Comparison of ENCODE assay signal across 8 cellular contexts in the genomic region with DNA sequence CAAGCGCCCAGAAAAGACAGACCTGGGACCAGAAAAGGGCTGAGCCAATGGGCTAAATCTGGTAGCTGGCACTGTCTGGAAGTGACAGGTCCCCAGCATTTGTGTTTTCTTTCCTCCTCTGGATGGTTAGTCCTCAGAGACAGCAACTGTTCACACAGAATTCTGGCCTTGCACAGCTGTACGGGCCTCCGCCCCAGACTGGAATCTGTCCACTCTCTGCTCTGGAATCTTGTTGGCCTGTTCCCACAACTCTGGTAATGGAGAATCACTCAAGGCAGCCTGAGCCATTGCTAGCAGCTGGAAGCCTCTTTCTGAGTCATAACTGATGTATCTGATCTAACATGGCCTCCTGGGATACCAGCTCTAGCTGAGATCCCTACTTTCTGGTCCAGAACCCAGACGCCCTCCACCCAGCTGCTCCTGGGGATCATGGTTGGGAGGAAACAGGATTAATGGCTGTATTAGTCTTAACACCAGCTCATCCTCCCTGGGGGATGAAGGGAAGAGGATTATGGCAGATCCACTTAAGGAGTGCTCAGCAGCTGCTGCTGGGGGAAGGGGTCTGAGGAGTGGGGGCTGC. TPM values are rescaled to one million over a fixed set of nuclear protein-coding genes. Genes with fewer than 3 reads are reported as not detected.
A peak's percentile ranks its signal among the peaks of the same experiment; 100 is the strongest.
DNase-seq lines count a peak whose midpoint lies in the region; ATAC-seq and TF ChIP-seq lines count a peak whose summit lies in the region.

No MANE protein-coding gene starts in this region.

- H3K4me3 Mint-ChIP-seq in activated naive CD4-positive, alpha-beta T cell treated with anti-CD3 and anti-CD28 coated beads, Interleukin-2, amount 50 U/mL, for 24 hours, result peak overlapping the region; percentile 63

- ATAC-seq in HG03280 (IDR thresholded peaks at IDR 0.05; ENCODE audit: unreplicated experiment) (no peak), HG03159 (IDR thresholded peaks at IDR 0.05; ENCODE audit: unreplicated experiment) (no peak)

- H3K27me3 ChIP-seq in uterus, result no peaks in the 10 kb centered on the region

- peaks cover 45% of the 10 kb centered on the region for H3K4me1 Mint-ChIP-seq in activated naive CD4-positive, alpha-beta T cell treated with anti-CD3 and anti-CD28 coated beads, Interleukin-2, amount 50 U/mL, for 24 hours

- TF ChIP-seq CTCF in astrocyte of the cerebellum (IDR thresholded peaks at IDR 0.05; ENCODE audit: low read depth, low read length, missing control alignments) (no peak), lower leg skin (IDR thresholded peaks at IDR 0.05) (no peak), uterus (IDR thresholded peaks at IDR 0.05) (no peak)

- H3K27ac ChIP-seq in uterus, result peak overlapping the region; percentile 52 to 69

- WGBS in lower leg skin, 2 donors, result 37 to 38% methylated on average over 4 of the region's 4 CpGs

- in situ Hi-C loops in astrocyte of the cerebellum (cut with HindIII; ENCODE audit: low sequenced_read_pairs), result loop anchor here (5.0 to 25.0 kb wide), 2 partner anchors 63 to 128 kb away; a partner anchor contains a TSS

- H3K36me3 Mint-ChIP-seq in activated naive CD4-positive, alpha-beta T cell treated with anti-CD3 and anti-CD28 coated beads, Interleukin-2, amount 50 U/mL, for 24 hours, result peaks cover 8% of the 10 kb centered on the region

- TF ChIP-seq POLR2A in lower leg skin (IDR thresholded peaks at IDR 0.05) (no peak), uterus (IDR thresholded peaks at IDR 0.05) (no peak)

- peak overlapping the region; percentile 65 for H3K27ac Mint-ChIP-seq in activated naive CD4-positive, alpha-beta T cell treated with anti-CD3 and anti-CD28 coated beads, Interleukin-2, amount 50 U/mL, for 24 hours

- no peak overlapping the region for H3K4me3 ChIP-seq in astrocyte of the cerebellum (ENCODE audit: low read depth, low read length)
- H3K4me3 ChIP-seq in lower leg skin (ENCODE audit: low read depth, poor library complexity, severe bottlenecking), result no peak overlapping the region
- no peak overlapping the region for H3K4me3 ChIP-seq in uterus

- intact Hi-C loops in lower leg skin (cut with DNase I; ENCODE audit: low total_unique reads) (no loop called here), uterus (cut with DNase I; ENCODE audit: low total_unique reads) (no loop called here)

- H3K4me1 ChIP-seq in uterus, result no peaks in the 10 kb centered on the region

- DNase-seq in activated naive CD4-positive, alpha-beta T cell treated with Interleukin-2 at 50 U/mL for 16 hours, result no peak
- DNase-seq in astrocyte of the cerebellum (ENCODE audit: low read depth), result peak; percentile 84
- DNase-seq in lower leg skin (ENCODE audit: low spot score in 2 of 2), result peak; percentile 70 to 90
- peak; percentile 65 to 69 for DNase-seq in uterus
- DNase-seq in stimulated activated CD8-positive, alpha-beta memory T cell treated with anti-CD3 and anti-CD28 coated beads, Interleukin-4, amount 100 ng/mL, for 48 hours, result no peak

- H3K9me3 Mint-ChIP-seq in activated naive CD4-positive, alpha-beta T cell treated with anti-CD3 and anti-CD28 coated beads, Interleukin-2, amount 50 U/mL, for 24 hours, result no peaks in the 10 kb centered on the region

- H3K36me3 ChIP-seq in uterus, result no peaks in the 10 kb centered on the region

- H3K9me3 ChIP-seq in uterus, result no peaks in the 10 kb centered on the region

- no peaks in the 10 kb centered on the region for H3K27me3 Mint-ChIP-seq in activated naive CD4-positive, alpha-beta T cell treated with anti-CD3 and anti-CD28 coated beads, Interleukin-2, amount 50 U/mL, for 24 hours

RNA-seq across cellular contexts. Expression of a gene that starts 9.1 kb away (rescaled TPM):
- total RNA-seq in lower leg skin (10 to 100 TPM; 10.0 to 19.2 (median 12.6) TPM), uterus (10 to 100 TPM in 1 of 4 donors, 1 to 10 TPM in 3; 4.4 to 20.6 (median 6.4) TPM)

RNA-seq across cellular contexts. Expression of a gene that starts 9.2 kb away (rescaled TPM):
- 10 to 100 TPM; 25.4 to 30.3 (median 27.1) TPM for total RNA-seq in lower leg skin
- 10 to 100 TPM in 3 of 4 donors, 1 to 10 TPM in 1; 3.3 to 17.3 (median 15.1) TPM for total RNA-seq in uterus

RNA-seq across cellular contexts. Expression of a gene that starts 23.8 kb away (rescaled TPM):
- 1 to 10 TPM; 2.3 to 3.8 (median 2.7) TPM for total RNA-seq in lower leg skin
- total RNA-seq in uterus, result 1 to 10 TPM in 2 of 4 donors, under 1 TPM in 1, not detected in 1; under 0.01 to 5.5 (median 2.4) TPM

RNA-seq across cellular contexts. Expression of a gene that starts 29.6 kb away (rescaled TPM):
- total RNA-seq in lower leg skin (10 to 100 TPM; 43.7 to 95.5 (median 73.6) TPM), uterus (10 to 100 TPM; 68.7 to 81.8 (median 73.5) TPM)

RNA-seq across cellular contexts. Expression of a gene that starts 31.6 kb away (rescaled TPM):
- total RNA-seq in lower leg skin (10 to 100 TPM; 38.7 to 53.1 (median 46.4) TPM), uterus (100 to 1,000 TPM in 1 of 4 donors, 10 to 100 TPM in 3; 26.2 to 114 (median 85.1) TPM)

Comparison
In these comparisons a context has a peak if more than half of its experiments do, and no peak if none do; other contexts are left out.
1. DNase-seq: peak in astrocyte of the cerebellum (single experiment), lower leg skin (2 of 2) and uterus (2 of 2); none in activated naive CD4-positive, alpha-beta T cell treated with Interleukin-2 at 50 U/mL for 16 hours (single experiment) and stimulated activated CD8-positive, alpha-beta memory T cell treated with anti-CD3 and anti-CD28 coated beads, Interleukin-4, amount 100 ng/mL, for 48 hours (single experiment).